ENCODE assay signal across 15 cellular contexts in the genomic region with DNA sequence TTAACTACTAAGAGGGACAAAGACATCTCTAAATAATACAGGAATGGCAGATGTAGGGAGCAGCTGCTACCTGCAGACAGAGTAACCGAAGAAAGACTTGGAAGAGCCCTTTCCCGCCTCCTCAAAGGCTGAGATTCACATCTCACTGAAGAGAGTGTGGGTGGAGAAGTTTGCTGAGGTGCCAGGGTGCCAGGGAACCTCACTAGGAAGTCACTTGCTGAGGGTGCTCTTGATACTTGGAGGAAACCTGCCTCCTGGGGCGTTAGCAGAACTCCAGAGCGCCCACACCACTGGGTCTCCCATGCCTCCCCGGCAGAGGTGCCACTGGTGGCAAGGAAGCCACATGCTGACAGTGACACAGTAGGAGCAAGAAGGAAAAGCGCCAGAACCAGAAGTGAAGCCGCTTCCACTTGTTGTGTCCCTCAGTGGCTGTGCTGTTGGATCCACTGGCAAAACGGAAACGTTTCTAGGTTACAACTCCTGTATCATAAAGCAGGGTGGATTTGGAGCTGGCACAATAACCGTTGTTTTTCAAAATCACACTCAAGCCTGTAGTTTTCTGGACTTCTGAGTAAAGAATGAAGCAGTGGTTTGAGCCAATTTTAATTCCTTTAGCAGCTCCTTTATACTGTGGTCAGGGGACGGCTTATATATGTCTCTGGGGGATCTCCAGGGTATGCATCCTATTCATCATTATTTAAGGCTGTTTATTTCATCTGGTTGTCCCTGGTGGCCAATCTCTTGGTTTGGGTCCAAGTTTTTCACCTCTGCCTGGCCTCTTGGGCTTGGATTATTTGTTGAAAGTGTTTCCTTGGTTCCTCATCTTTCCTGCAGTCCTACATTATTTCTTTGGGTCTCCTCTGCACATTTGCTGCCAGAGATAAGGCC.
DNase-seq lines count a peak whose midpoint lies in the region; ATAC-seq lines count a peak whose summit lies in the region.
"Had no signal": no experiment of that assay in that cellular context is flagged by ENCODE, and none has a peak within 500 bp of the region (broad histone marks: within the 10 kb centered on the region; RNA-seq: fewer than 3 reads in every experiment).

No MANE protein-coding gene starts in this region.

- DNase-seq in EH (ENCODE audit: low read depth) (peak; percentile 21), SK-MEL-5 (ENCODE audit: low read depth, low spot score) (peak; percentile 36), fibroblast of peridontal ligament (ENCODE audit: extremely low read depth) (peak; percentile 74), putamen (ENCODE audit: low spot score) (peak; percentile 24), NCI-H446 (lab: John Stamatoyannopoulos, UW) (no peak), NCI-H345 (lab: John Stamatoyannopoulos, UW) (no peak), NCI-H2107 (lab: John Stamatoyannopoulos, UW) (no peak)
- DNase-seq: activated CD8-positive, alpha-beta memory T cell treated with anti-CD3 and anti-CD28 coated beads for 24 hours; activated gamma-delta T cell; CD4-positive, alpha-beta memory T cell; endodermal cell; NCI-H2029 treated with DMSO at 0.1 percent for 48 hours; NCI-H748 treated with DMSO at 0.1 percent for 48 hours; transverse colon had no signal

- ATAC-seq in HG03045 (IDR thresholded peaks at IDR 0.05; ENCODE audit: unreplicated experiment), result no peak

- in situ Hi-C loops in SK-MEL-5 (cut with HindIII; ENCODE audit: low pct_unique_long_range_greater_than_20kb, low sequenced_read_pairs), result no loop called here

Comparison
In these comparisons a context has a peak if more than half of its experiments do, and no peak if none do; other contexts are left out.
1. DNase-seq: peak in EH (single experiment), SK-MEL-5 (single experiment), fibroblast of peridontal ligament (single experiment) and putamen (single experiment); none in NCI-H446 (0 of 2), NCI-H345 (single experiment) and NCI-H2107 (single experiment).